Comparison of ENCODE assay signal across 2 cellular contexts in genomic region chr17:2595200-2595599, GRCh38.
TF ChIP-seq lines count a peak whose summit lies in the region.

No MANE protein-coding gene starts in this region.

TF ChIP-seq in SK-N-SH, 30 proteins besides CTCF, POLR2A, EP300 and RAD21 (continued from another document):
- TF ChIP-seq FOXJ3 (CRISPR knock-in tag; IDR thresholded peaks at IDR 0.05) (no peak), CHD2 (IDR thresholded peaks at IDR 0.05; ENCODE audit: low read length, partially characterized antibody) (no peak), EZH2phosphoT487 (IDR thresholded peaks at IDR 0.05; ENCODE audit: borderline replicate concordance, low read depth) (no peak), GATA2 (CRISPR knock-in tag; IDR thresholded peaks at IDR 0.05) (no peak), FOSL2 (IDR thresholded peaks at IDR 0.05; ENCODE audit: borderline replicate concordance, low read depth) (no peak), TEAD4 (IDR thresholded peaks at IDR 0.05; ENCODE audit: borderline replicate concordance, insufficient read depth) (no peak), TCF12 (IDR thresholded peaks at IDR 0.05) (no peak), NRF1 (IDR thresholded peaks at IDR 0.05; ENCODE audit: low read depth, low read length) (no peak), NFIC (IDR thresholded peaks at IDR 0.05; ENCODE audit: borderline replicate concordance) (no peak), IRF3 (IDR thresholded peaks at IDR 0.05; ENCODE audit: low read depth, low read length) (no peak), TAF1 (IDR thresholded peaks at IDR 0.05; ENCODE audit: borderline replicate concordance, low read depth, low read length) (no peak), MXI1 (IDR thresholded peaks at IDR 0.05; ENCODE audit: low read depth, low read length) (no peak), RCOR1 (IDR thresholded peaks at IDR 0.05; ENCODE audit: low read length) (no peak), MEF2A (IDR thresholded peaks at IDR 0.05; ENCODE audit: borderline replicate concordance, low read depth) (no peak)
- TF ChIP-seq, protein P1, sequence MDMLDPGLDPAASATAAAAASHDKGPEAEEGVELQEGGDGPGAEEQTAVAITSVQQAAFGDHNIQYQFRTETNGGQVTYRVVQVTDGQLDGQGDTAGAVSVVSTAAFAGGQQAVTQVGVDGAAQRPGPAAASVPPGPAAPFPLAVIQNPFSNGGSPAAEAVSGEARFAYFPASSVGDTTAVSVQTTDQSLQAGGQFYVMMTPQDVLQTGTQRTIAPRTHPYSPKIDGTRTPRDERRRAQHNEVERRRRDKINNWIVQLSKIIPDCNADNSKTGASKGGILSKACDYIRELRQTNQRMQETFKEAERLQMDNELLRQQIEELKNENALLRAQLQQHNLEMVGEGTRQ (IDR thresholded peaks at IDR 0.05; ENCODE audit: borderline replicate concordance, low read depth, low read length), result no peak
- TF ChIP-seq, protein P2, sequence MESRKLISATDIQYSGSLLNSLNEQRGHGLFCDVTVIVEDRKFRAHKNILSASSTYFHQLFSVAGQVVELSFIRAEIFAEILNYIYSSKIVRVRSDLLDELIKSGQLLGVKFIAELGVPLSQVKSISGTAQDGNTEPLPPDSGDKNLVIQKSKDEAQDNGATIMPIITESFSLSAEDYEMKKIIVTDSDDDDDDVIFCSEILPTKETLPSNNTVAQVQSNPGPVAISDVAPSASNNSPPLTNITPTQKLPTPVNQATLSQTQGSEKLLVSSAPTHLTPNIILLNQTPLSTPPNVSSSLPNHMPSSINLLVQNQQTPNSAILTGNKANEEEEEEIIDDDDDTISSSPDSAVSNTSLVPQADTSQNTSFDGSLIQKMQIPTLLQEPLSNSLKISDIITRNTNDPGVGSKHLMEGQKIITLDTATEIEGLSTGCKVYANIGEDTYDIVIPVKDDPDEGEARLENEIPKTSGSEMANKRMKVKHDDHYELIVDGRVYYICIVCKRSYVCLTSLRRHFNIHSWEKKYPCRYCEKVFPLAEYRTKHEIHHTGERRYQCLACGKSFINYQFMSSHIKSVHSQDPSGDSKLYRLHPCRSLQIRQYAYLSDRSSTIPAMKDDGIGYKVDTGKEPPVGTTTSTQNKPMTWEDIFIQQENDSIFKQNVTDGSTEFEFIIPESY (IDR thresholded peaks at IDR 0.05; ENCODE audit: borderline replicate concordance, low read depth), result no peak
- TF ChIP-seq, protein P3, sequence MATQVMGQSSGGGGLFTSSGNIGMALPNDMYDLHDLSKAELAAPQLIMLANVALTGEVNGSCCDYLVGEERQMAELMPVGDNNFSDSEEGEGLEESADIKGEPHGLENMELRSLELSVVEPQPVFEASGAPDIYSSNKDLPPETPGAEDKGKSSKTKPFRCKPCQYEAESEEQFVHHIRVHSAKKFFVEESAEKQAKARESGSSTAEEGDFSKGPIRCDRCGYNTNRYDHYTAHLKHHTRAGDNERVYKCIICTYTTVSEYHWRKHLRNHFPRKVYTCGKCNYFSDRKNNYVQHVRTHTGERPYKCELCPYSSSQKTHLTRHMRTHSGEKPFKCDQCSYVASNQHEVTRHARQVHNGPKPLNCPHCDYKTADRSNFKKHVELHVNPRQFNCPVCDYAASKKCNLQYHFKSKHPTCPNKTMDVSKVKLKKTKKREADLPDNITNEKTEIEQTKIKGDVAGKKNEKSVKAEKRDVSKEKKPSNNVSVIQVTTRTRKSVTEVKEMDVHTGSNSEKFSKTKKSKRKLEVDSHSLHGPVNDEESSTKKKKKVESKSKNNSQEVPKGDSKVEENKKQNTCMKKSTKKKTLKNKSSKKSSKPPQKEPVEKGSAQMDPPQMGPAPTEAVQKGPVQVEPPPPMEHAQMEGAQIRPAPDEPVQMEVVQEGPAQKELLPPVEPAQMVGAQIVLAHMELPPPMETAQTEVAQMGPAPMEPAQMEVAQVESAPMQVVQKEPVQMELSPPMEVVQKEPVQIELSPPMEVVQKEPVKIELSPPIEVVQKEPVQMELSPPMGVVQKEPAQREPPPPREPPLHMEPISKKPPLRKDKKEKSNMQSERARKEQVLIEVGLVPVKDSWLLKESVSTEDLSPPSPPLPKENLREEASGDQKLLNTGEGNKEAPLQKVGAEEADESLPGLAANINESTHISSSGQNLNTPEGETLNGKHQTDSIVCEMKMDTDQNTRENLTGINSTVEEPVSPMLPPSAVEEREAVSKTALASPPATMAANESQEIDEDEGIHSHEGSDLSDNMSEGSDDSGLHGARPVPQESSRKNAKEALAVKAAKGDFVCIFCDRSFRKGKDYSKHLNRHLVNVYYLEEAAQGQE (IDR thresholded peaks at IDR 0.05; ENCODE audit: low read depth, low read length), result no peak

TF ChIP-seq in SK-N-SH treated with all-trans-retinoic acid at 6 μM for 48 hours, 23 proteins besides CTCF, POLR2A, EP300 and RAD21 (continued from another document):
- TF ChIP-seq ISL1 (CRISPR knock-in tag; IDR thresholded peaks at IDR 0.05), result no peak
- TF ChIP-seq, protein P4, sequence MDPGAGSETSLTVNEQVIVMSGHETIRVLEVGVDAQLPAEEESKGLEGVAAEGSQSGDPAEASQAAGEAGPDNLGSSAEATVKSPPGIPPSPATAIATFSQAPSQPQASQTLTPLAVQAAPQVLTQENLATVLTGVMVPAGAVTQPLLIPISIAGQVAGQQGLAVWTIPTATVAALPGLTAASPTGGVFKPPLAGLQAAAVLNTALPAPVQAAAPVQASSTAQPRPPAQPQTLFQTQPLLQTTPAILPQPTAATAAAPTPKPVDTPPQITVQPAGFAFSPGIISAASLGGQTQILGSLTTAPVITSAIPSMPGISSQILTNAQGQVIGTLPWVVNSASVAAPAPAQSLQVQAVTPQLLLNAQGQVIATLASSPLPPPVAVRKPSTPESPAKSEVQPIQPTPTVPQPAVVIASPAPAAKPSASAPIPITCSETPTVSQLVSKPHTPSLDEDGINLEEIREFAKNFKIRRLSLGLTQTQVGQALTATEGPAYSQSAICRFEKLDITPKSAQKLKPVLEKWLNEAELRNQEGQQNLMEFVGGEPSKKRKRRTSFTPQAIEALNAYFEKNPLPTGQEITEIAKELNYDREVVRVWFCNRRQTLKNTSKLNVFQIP (CRISPR knock-in tag; IDR thresholded peaks at IDR 0.05; ENCODE audit: borderline replicate concordance, low read depth), result no peak
- TF ChIP-seq PATZ1 (CRISPR knock-in tag; IDR thresholded peaks at IDR 0.05; ENCODE audit: borderline replicate concordance), result no peak
- no peak for TF ChIP-seq RARB (CRISPR knock-in tag; IDR thresholded peaks at IDR 0.05)
- TF ChIP-seq GLIS3 (CRISPR knock-in tag; IDR thresholded peaks at IDR 0.05), result no peak
- TF ChIP-seq TOX (CRISPR knock-in tag; IDR thresholded peaks at IDR 0.05; ENCODE audit: borderline replicate concordance), result no peak
- no peak for TF ChIP-seq CREB5 (CRISPR knock-in tag; IDR thresholded peaks at IDR 0.05; ENCODE audit: low read depth)
- TF ChIP-seq ARNTL (CRISPR knock-in tag; IDR thresholded peaks at IDR 0.05; ENCODE audit: borderline replicate concordance, low read depth), result no peak
- TF ChIP-seq ZC3H10 (CRISPR knock-in tag; IDR thresholded peaks at IDR 0.05), result no peak
- TF ChIP-seq BACH2 (CRISPR knock-in tag; IDR thresholded peaks at IDR 0.05; ENCODE audit: borderline replicate concordance), result no peak
